Comparison of ENCODE assay signal across 20 cellular contexts in the genomic region with DNA sequence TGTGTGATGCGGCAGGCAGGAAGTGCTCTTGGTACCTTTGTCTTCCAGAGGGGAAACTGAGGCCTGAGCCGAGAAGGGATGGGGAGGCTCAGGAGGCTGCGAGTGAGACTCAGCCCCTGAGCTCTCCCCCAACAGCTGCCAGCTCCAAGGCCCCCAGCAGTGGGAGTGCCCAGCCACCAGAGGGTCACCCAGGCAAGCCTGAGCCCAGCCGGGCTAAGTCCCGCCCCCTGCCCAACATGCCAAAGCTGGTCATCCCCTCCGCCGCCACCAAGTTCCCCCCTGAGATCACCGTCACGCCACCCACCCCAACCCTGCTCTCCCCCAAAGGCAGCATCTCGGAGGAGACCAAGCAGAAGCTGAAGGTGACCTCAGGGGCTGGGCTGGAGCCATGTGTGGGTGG.
"Had no signal": no experiment of that assay in that cellular context is flagged by ENCODE, and none has a peak within 500 bp of the region (broad histone marks: within the 10 kb centered on the region; RNA-seq: fewer than 3 reads in every experiment).

No MANE protein-coding gene starts in this region.

- H3K4me3 ChIP-seq: adrenal gland, gastrocnemius medialis, SK-N-MC, skin epidermis had no signal

- H3K27ac Mint-ChIP-seq: natural killer cell treated with Interleukin-12 subunit alpha and Interleukin-12 subunit beta and Interleukin-15 and Interleukin-18, amount 100 ng/mL, for 72 hours; T-cell had no signal

- DNase-seq: activated CD4-positive, alpha-beta T cell treated with anti-CD3 and anti-CD28 coated beads, Interleukin-2, amount 50 U/mL, for 48 hours; activated effector memory CD4-positive, alpha-beta T cell treated with Interleukin-2 at 50 U/mL for 16 hours; activated naive CD4-positive, alpha-beta T cell treated with anti-CD3 and anti-CD28 coated beads, Interleukin-2, amount 50 U/mL, for 16 hours; activated T-cell treated with anti-CD3 and anti-CD28 coated beads, Interleukin-2, amount 50 U/mL, for 1 hour; adrenal gland; central memory CD4-positive, alpha-beta T cell; gastrocnemius medialis; islet precursor cell; mesenchymal stem cell; retina; stimulated activated CD4-positive, alpha-beta T cell treated with anti-CD3 and anti-CD28 coated beads, Interleukin-15, amount 100 ng/mL, for 24 hours; stimulated activated CD4-positive, alpha-beta T cell treated with anti-CD3 and anti-CD28 coated beads, Interleukin-4, amount 100 ng/mL, for 1 hour; stimulated activated naive CD4-positive, alpha-beta T cell treated with Interleukin-2 at 50 U/mL for 16 hours; T-cell; T1000 had no signal

- H3K9me3 ChIP-seq: adrenal gland, gastrocnemius medialis had no signal

- H3K4me3 Mint-ChIP-seq: natural killer cell treated with Interleukin-12 subunit alpha and Interleukin-12 subunit beta and Interleukin-15 and Interleukin-18, amount 100 ng/mL, for 72 hours; T-cell had no signal

- H3K27me3 ChIP-seq: adrenal gland, gastrocnemius medialis had no signal

- H3K27ac ChIP-seq: epithelial cell of prostate, gastrocnemius medialis, SK-N-MC, VCaP had no signal

- H3K4me1 Mint-ChIP-seq: T-cell had no signal

- ATAC-seq: gastrocnemius medialis; natural killer cell treated with Interleukin-12 subunit alpha and Interleukin-12 subunit beta and Interleukin-15 and Interleukin-18, amount 100 ng/mL, for 72 hours; T-cell had no signal

- H3K27me3 Mint-ChIP-seq: natural killer cell treated with Interleukin-12 subunit alpha and Interleukin-12 subunit beta and Interleukin-15 and Interleukin-18, amount 100 ng/mL, for 72 hours; T-cell had no signal

- H3K36me3 Mint-ChIP-seq: natural killer cell treated with Interleukin-12 subunit alpha and Interleukin-12 subunit beta and Interleukin-15 and Interleukin-18, amount 100 ng/mL, for 72 hours had no signal

- H3K9me3 Mint-ChIP-seq: natural killer cell treated with Interleukin-12 subunit alpha and Interleukin-12 subunit beta and Interleukin-15 and Interleukin-18, amount 100 ng/mL, for 72 hours; T-cell had no signal
